Comparison of ENCODE assay signal across 1 cellular context in the genomic region with DNA sequence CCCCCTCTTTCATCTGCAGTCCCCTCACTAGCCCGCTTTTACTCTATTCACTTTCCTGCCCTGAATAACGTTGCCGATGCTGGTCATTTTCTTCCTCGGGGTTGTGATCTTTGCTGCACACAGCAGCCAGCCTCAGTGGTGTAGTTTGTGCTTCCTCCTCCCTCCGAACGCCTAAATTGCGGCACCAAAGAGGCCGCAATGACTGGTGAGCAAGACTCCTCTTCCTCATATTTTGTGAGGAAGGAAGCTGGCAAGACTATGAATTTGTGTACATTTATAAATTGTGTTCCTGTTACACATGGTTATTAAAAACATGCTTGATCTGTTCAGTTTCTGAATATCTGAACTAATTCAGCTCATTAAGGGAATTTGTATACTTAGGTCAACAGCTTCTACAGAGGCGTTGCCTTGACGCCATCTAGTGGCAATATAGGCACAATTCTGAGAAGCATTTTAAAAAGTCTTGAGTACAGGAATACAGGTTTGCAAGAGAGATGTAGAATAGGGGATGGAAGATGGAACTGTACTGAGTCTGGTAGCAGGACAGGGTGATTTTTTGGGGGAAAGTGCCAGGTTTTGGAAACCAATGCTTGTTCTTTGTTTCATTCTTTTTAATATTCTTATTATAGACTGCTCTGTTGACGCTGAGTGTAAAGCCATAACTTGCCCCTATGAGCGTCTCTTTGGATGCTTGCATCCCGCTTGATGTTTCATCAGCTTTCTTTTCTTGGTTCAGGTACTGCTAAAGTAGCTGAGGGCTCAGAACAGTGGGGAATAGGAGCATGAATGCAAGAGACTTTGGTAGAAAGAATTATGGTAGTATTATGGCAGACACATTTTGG.
TF ChIP-seq lines count a peak whose summit lies in the region.

No MANE protein-coding gene starts in this region.

TF ChIP-seq in neural cell, 6 proteins besides CTCF, POLR2A, EP300 and RAD21:
- TF ChIP-seq, protein P1, sequence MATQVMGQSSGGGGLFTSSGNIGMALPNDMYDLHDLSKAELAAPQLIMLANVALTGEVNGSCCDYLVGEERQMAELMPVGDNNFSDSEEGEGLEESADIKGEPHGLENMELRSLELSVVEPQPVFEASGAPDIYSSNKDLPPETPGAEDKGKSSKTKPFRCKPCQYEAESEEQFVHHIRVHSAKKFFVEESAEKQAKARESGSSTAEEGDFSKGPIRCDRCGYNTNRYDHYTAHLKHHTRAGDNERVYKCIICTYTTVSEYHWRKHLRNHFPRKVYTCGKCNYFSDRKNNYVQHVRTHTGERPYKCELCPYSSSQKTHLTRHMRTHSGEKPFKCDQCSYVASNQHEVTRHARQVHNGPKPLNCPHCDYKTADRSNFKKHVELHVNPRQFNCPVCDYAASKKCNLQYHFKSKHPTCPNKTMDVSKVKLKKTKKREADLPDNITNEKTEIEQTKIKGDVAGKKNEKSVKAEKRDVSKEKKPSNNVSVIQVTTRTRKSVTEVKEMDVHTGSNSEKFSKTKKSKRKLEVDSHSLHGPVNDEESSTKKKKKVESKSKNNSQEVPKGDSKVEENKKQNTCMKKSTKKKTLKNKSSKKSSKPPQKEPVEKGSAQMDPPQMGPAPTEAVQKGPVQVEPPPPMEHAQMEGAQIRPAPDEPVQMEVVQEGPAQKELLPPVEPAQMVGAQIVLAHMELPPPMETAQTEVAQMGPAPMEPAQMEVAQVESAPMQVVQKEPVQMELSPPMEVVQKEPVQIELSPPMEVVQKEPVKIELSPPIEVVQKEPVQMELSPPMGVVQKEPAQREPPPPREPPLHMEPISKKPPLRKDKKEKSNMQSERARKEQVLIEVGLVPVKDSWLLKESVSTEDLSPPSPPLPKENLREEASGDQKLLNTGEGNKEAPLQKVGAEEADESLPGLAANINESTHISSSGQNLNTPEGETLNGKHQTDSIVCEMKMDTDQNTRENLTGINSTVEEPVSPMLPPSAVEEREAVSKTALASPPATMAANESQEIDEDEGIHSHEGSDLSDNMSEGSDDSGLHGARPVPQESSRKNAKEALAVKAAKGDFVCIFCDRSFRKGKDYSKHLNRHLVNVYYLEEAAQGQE (IDR thresholded peaks at IDR 0.05; ENCODE audit: borderline replicate concordance) = no peak
- peak; percentile 64 for TF ChIP-seq SMC3 (conservative IDR thresholded peaks at IDR 0.05; ENCODE audit: poor library complexity)
